In genomic region chr2:134149904-134150303, GRCh38 we compare ENCODE assay signal across 2 cellular contexts.
TF ChIP-seq lines count a peak whose summit lies in the region.

No MANE protein-coding gene starts in this region.

TF ChIP-seq in IMR-90, 13 proteins besides CTCF, POLR2A, EP300 and RAD21:
- no peak for TF ChIP-seq SMC3 (IDR thresholded peaks at IDR 0.05; ENCODE audit: low read depth, low read length)
- TF ChIP-seq USF2 (IDR thresholded peaks at IDR 0.05; ENCODE audit: low read depth, low read length), result no peak
- no peak for TF ChIP-seq MAFK (IDR thresholded peaks at IDR 0.05; ENCODE audit: low read depth, low read length)
- no peak for TF ChIP-seq CEBPB (IDR thresholded peaks at IDR 0.05; ENCODE audit: low read depth, low read length)
TF ChIP-seq in IMR-90: peak in this region for 0.

TF ChIP-seq in HepG2, 621 proteins besides CTCF, POLR2A, EP300 and RAD21:
- no peak for TF ChIP-seq GATAD1 (CRISPR knock-in tag; IDR thresholded peaks at IDR 0.05)
- no peak for TF ChIP-seq TFAP4 (IDR thresholded peaks at IDR 0.05; ENCODE audit: borderline replicate concordance, low read depth)
- no peak for TF ChIP-seq ONECUT2 (CRISPR knock-in tag; IDR thresholded peaks at IDR 0.05)
- no peak for TF ChIP-seq RARA (CRISPR knock-in tag; IDR thresholded peaks at IDR 0.05)
- no peak for TF ChIP-seq ZNF501 (CRISPR knock-in tag; IDR thresholded peaks at IDR 0.05)
- no peak for TF ChIP-seq ELF3 (CRISPR knock-in tag; IDR thresholded peaks at IDR 0.05)
- no peak for TF ChIP-seq ZBTB25 (CRISPR knock-in tag; IDR thresholded peaks at IDR 0.05)
- TF ChIP-seq ZEB1 (IDR thresholded peaks at IDR 0.05; ENCODE audit: insufficient replicate concordance, low read depth), result no peak
- no peak for TF ChIP-seq ZNF766 (CRISPR knock-in tag; IDR thresholded peaks at IDR 0.05; ENCODE audit: borderline replicate concordance)
- no peak for TF ChIP-seq GATAD2A (CRISPR knock-in tag; IDR thresholded peaks at IDR 0.05)
- TF ChIP-seq BCL6 (CRISPR knock-in tag; IDR thresholded peaks at IDR 0.05), result no peak
- no peak for TF ChIP-seq ZNF343 (CRISPR knock-in tag; IDR thresholded peaks at IDR 0.05)
- no peak for TF ChIP-seq ZNF792 (CRISPR knock-in tag; IDR thresholded peaks at IDR 0.05)
- TF ChIP-seq FOXK1 (CRISPR knock-in tag; IDR thresholded peaks at IDR 0.05; ENCODE audit: borderline replicate concordance, low read depth), result no peak
- TF ChIP-seq ZNF646 (CRISPR knock-in tag; IDR thresholded peaks at IDR 0.05), result no peak
- no peak for TF ChIP-seq DZIP1 (CRISPR knock-in tag; IDR thresholded peaks at IDR 0.05)
- no peak for TF ChIP-seq ZNF790 (CRISPR knock-in tag; IDR thresholded peaks at IDR 0.05; ENCODE audit: borderline replicate concordance)
